In the genomic region with DNA sequence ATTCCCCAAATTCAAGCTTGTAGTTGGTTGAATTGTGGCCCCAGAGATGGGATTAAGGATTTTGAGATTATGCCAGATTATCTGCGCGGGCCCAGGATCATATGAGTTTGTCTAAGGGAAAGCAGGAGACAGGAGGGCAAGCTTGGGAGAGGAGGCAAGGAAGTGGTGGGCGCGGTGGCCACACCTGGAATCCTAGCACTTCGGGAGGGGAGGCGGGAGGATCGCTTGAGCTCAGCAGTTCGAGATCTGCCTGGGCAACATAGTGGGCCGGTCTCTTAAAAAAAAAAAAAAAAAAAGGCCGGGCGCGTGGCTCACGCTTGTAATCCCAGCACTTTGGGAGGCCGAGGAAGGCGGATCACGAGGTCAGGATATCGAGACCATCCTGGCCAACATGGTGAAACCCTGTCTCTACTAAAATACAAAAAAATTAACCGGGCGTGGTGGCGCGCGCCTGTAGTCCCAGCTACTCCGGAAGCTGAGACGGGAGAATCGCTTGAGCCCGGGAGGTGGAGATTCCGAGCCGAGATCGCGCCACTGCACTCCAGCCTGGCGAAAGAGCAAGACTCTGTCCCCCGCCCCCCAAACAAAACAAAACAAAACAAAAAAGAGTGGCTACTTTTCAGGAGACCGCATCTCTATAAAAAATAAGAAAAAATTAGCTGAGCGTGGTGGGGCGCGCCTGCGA, we compare ENCODE assay signal across 8 cellular contexts.
DNase-seq lines count a peak whose midpoint lies in the region; ATAC-seq lines count a peak whose summit lies in the region.

No MANE protein-coding gene starts in this region.

- H3K27me3 Mint-ChIP-seq in activated naive CD8-positive, alpha-beta T cell treated with anti-CD3 and anti-CD28 coated beads, Interleukin-2, amount 50 U/mL, for 24 hours: no peaks in the 10 kb centered on the region

- peak overlapping the region; percentile 46 for H3K27ac ChIP-seq in stomach smooth muscle (ENCODE audit: low read length)

- H3K9me3 Mint-ChIP-seq in activated naive CD8-positive, alpha-beta T cell treated with anti-CD3 and anti-CD28 coated beads, Interleukin-2, amount 50 U/mL, for 24 hours: no peaks in the 10 kb centered on the region

- DNase-seq in activated naive CD8-positive, alpha-beta T cell treated with anti-CD3 and anti-CD28 coated beads, Interleukin-2, amount 50 U/mL, for 24 hours: no peak
- peak; percentile 12 for DNase-seq in iPS-NIHi11 (ENCODE audit: low spot score)
- no peak for DNase-seq in HK-2 (ENCODE audit: unreplicated experiment)
- DNase-seq in cerebellar nuclear complex (lab: John Stamatoyannopoulos, UW): no peak
- no peak for DNase-seq in COLO668 (lab: John Stamatoyannopoulos, UW; ENCODE audit: unreplicated experiment)

- peak overlapping the region; percentile 84 for H3K27ac Mint-ChIP-seq in activated naive CD8-positive, alpha-beta T cell treated with anti-CD3 and anti-CD28 coated beads, Interleukin-2, amount 50 U/mL, for 24 hours

- peaks cover 13% of the 10 kb centered on the region for H3K4me1 ChIP-seq in stomach smooth muscle (ENCODE audit: control insufficient read depth, insufficient read depth, low read length)

- peak overlapping the region; percentile 47 to 55 for H3K9ac ChIP-seq in stomach smooth muscle (ENCODE audit: low read length in 2 of 2)

- H3K4me3 Mint-ChIP-seq in activated naive CD8-positive, alpha-beta T cell treated with anti-CD3 and anti-CD28 coated beads, Interleukin-2, amount 50 U/mL, for 24 hours: peak overlapping the region; percentile 81

- peaks cover 27% of the 10 kb centered on the region for H3K36me3 Mint-ChIP-seq in activated naive CD8-positive, alpha-beta T cell treated with anti-CD3 and anti-CD28 coated beads, Interleukin-2, amount 50 U/mL, for 24 hours (ENCODE audit: low read depth)

- no peaks in the 10 kb centered on the region for H3K27me3 ChIP-seq in stomach smooth muscle (ENCODE audit: control insufficient read depth in 1 of 2, insufficient read depth in 2 of 2, low read length in 2 of 2)

- H3K4me1 Mint-ChIP-seq in activated naive CD8-positive, alpha-beta T cell treated with anti-CD3 and anti-CD28 coated beads, Interleukin-2, amount 50 U/mL, for 24 hours: peaks cover 27% of the 10 kb centered on the region

- peak overlapping the region; percentile 60 to 78 for H3K4me3 ChIP-seq in stomach smooth muscle (ENCODE audit: low read length in 2 of 2)

- no peaks in the 10 kb centered on the region for H3K9me3 ChIP-seq in stomach smooth muscle (ENCODE audit: control insufficient read depth in 2 of 2, low read length in 2 of 2)

- ATAC-seq in GM19023 (IDR thresholded peaks at IDR 0.05; ENCODE audit: unreplicated experiment) (peak; percentile 11), HG03460 (IDR thresholded peaks at IDR 0.05; ENCODE audit: unreplicated experiment) (peak; percentile 3)
- ATAC-seq in activated naive CD8-positive, alpha-beta T cell treated with anti-CD3 and anti-CD28 coated beads, Interleukin-2, amount 50 U/mL, for 24 hours: peak; percentile 14

- peaks cover 9 to 10% of the 10 kb centered on the region in 2 donors for H3K36me3 ChIP-seq in stomach smooth muscle (ENCODE audit: control insufficient read depth in 2 of 2, insufficient read depth in 2 of 2, low read length in 2 of 2)
